Comparison of ENCODE assay signal across 14 cellular contexts in genomic region chr10:93422121-93422520, GRCh38.
DNase-seq lines count a peak whose midpoint lies in the region; ATAC-seq and TF ChIP-seq lines count a peak whose summit lies in the region.
"Had no signal": no experiment of that assay in that cellular context is flagged by ENCODE, and none has a peak within 500 bp of the region (broad histone marks: within the 10 kb centered on the region; RNA-seq: fewer than 3 reads in every experiment).

No MANE protein-coding gene starts in this region.

- peak; percentile 55 for DNase-seq in EH (ENCODE audit: low read depth)
- DNase-seq in left kidney (ENCODE audit: low read depth, low spot score), result peak; percentile 20
- no peak for DNase-seq in prostate gland (ENCODE audit: low spot score)
- no peak for DNase-seq in activated T-cell treated with anti-CD3 and anti-CD28 coated beads, Interleukin-2, amount 50 U/mL, for 4 hours
- DNase-seq in Peyer's patch, result no peak
- DNase-seq in naive thymus-derived CD4-positive, alpha-beta T cell, result no peak
- DNase-seq: activated naive CD8-positive, alpha-beta T cell treated with anti-CD3 and anti-CD28 coated beads for 36 hours; kidney glomerular epithelial cell; NCI-H1105 treated with DMSO at 0.1 percent for 48 hours had no signal

- H3K4me1 Mint-ChIP-seq in brain, result peaks cover 42% of the 10 kb centered on the region
- H3K4me1 Mint-ChIP-seq in activated T-cell treated with anti-CD3 and anti-CD28 coated beads, Interleukin-2, amount 50 U/mL, for 4 hours (ENCODE audit: low read depth), result no peaks in the 10 kb centered on the region
- H3K4me1 Mint-ChIP-seq in naive thymus-derived CD4-positive, alpha-beta T cell, result peaks cover 2 to 21% (median 15%) of the 10 kb centered on the region in 7 donors
- H3K4me1 Mint-ChIP-seq: activated naive CD8-positive, alpha-beta T cell treated with anti-CD3 and anti-CD28 coated beads for 36 hours; IgD-negative memory B cell had no signal

- intact Hi-C loops in prostate gland (cut with DNase I), result loop anchor here (5.0 kb wide), 1 partner anchor 40 kb away; no protein-coding TSS in a partner anchor
- intact Hi-C loops in naive thymus-derived CD4-positive, alpha-beta T cell (cut with micrococcal nuclease), result no loop called here

- peak overlapping the region; percentile 38 to 70 for H3K27ac ChIP-seq in prostate gland
- peak overlapping the region in 1 of 4 donors; percentile 24 for H3K27ac ChIP-seq in Peyer's patch
- H3K27ac ChIP-seq in naive thymus-derived CD4-positive, alpha-beta T cell (ENCODE audit: low read depth, low read length), result no peak overlapping the region
- H3K27ac ChIP-seq: neutrophil, VCaP had no signal

- CTCF ChIA-PET in naive thymus-derived CD4-positive, alpha-beta T cell (lab: Charles Lee), result no interaction called here

- TF ChIP-seq POLR2A in prostate gland (IDR thresholded peaks at IDR 0.05), result no peak
- no peak for TF ChIP-seq POLR2A in Peyer's patch (IDR thresholded peaks at IDR 0.05)

- no peak overlapping the region for H3K4me3 ChIP-seq in prostate gland
- H3K4me3 ChIP-seq in Peyer's patch, result no peak overlapping the region
- H3K4me3 ChIP-seq in naive thymus-derived CD4-positive, alpha-beta T cell (ENCODE audit: low read length), result no peak overlapping the region

- POLR2A ChIA-PET in naive thymus-derived CD4-positive, alpha-beta T cell (lab: Charles Lee), result no interaction called here

- H3K27me3 ChIP-seq in prostate gland (replicated peaks; ENCODE audit: insufficient read depth) (no peaks in the 10 kb centered on the region), Peyer's patch (no peaks in the 10 kb centered on the region)
- no peaks in the 10 kb centered on the region for H3K27me3 ChIP-seq in naive thymus-derived CD4-positive, alpha-beta T cell (ENCODE audit: control insufficient read depth in 2 of 2, insufficient read depth in 2 of 2, low read length in 2 of 2)
- H3K27me3 ChIP-seq: neutrophil had no signal

- H3K36me3 ChIP-seq in prostate gland, result no peaks in the 10 kb centered on the region
- no peaks in the 10 kb centered on the region for H3K36me3 ChIP-seq in Peyer's patch
- no peaks in the 10 kb centered on the region for H3K36me3 ChIP-seq in naive thymus-derived CD4-positive, alpha-beta T cell (ENCODE audit: control insufficient read depth in 2 of 3, insufficient read depth in 3 of 3, low read length in 3 of 3)
- H3K36me3 ChIP-seq: neutrophil had no signal

- H3K36me3 Mint-ChIP-seq in brain, result no peaks in the 10 kb centered on the region
- H3K36me3 Mint-ChIP-seq in activated T-cell treated with anti-CD3 and anti-CD28 coated beads, Interleukin-2, amount 50 U/mL, for 4 hours (ENCODE audit: insufficient read depth), result peaks cover 1% of the 10 kb centered on the region
- H3K36me3 Mint-ChIP-seq in naive thymus-derived CD4-positive, alpha-beta T cell, result no peaks in the 10 kb centered on the region

- WGBS in prostate gland, result 62% methylated on average over 4 of the region's 4 CpGs

- H3K4me1 ChIP-seq in prostate gland (replicated peaks), result peaks cover 6% of the 10 kb centered on the region
- peaks cover 0 to 20% (median 0%) of the 10 kb centered on the region in 4 donors for H3K4me1 ChIP-seq in Peyer's patch
- H3K4me1 ChIP-seq in naive thymus-derived CD4-positive, alpha-beta T cell (ENCODE audit: control insufficient read depth in 2 of 2, insufficient read depth in 2 of 2, low read length in 2 of 2), result no peaks in the 10 kb centered on the region

- TF ChIP-seq CTCF in brain (conservative IDR thresholded peaks at IDR 0.05) (no peak), prostate gland (IDR thresholded peaks at IDR 0.05) (no peak), Peyer's patch (IDR thresholded peaks at IDR 0.05) (no peak)

- H3K9me3 Mint-ChIP-seq in brain, result peaks cover 0 to 8% (median 0%) of the 10 kb centered on the region in 5 experiments
- H3K9me3 Mint-ChIP-seq in activated T-cell treated with anti-CD3 and anti-CD28 coated beads, Interleukin-2, amount 50 U/mL, for 4 hours, result no peaks in the 10 kb centered on the region
- H3K9me3 Mint-ChIP-seq in naive thymus-derived CD4-positive, alpha-beta T cell, result peaks cover 0 to 2% (median 0%) of the 10 kb centered on the region in 11 donors
- H3K9me3 Mint-ChIP-seq: activated naive CD8-positive, alpha-beta T cell treated with anti-CD3 and anti-CD28 coated beads for 36 hours had no signal

- H3K27me3 Mint-ChIP-seq in brain, result peaks cover 10% of the 10 kb centered on the region
- H3K27me3 Mint-ChIP-seq in activated T-cell treated with anti-CD3 and anti-CD28 coated beads, Interleukin-2, amount 50 U/mL, for 4 hours (ENCODE audit: low read depth), result no peaks in the 10 kb centered on the region
- H3K27me3 Mint-ChIP-seq in naive thymus-derived CD4-positive, alpha-beta T cell, result no peaks in the 10 kb centered on the region
- H3K27me3 Mint-ChIP-seq: activated naive CD8-positive, alpha-beta T cell treated with anti-CD3 and anti-CD28 coated beads for 36 hours had no signal

- H3K4me3 Mint-ChIP-seq in brain, result no peak overlapping the region
- H3K4me3 Mint-ChIP-seq in activated T-cell treated with anti-CD3 and anti-CD28 coated beads, Interleukin-2, amount 50 U/mL, for 4 hours, result no peak overlapping the region
- no peak overlapping the region for H3K4me3 Mint-ChIP-seq in naive thymus-derived CD4-positive, alpha-beta T cell
- H3K4me3 Mint-ChIP-seq: activated naive CD8-positive, alpha-beta T cell treated with anti-CD3 and anti-CD28 coated beads for 36 hours; IgD-negative memory B cell had no signal

- no peak for ATAC-seq in HG02973 (IDR thresholded peaks at IDR 0.05; ENCODE audit: unreplicated experiment)
- ATAC-seq in activated T-cell treated with anti-CD3 and anti-CD28 coated beads, Interleukin-2, amount 50 U/mL, for 4 hours, result no peak
- ATAC-seq in naive thymus-derived CD4-positive, alpha-beta T cell, result no peak

- peak overlapping the region; percentile 27 to 99 (median 87) for H3K27ac Mint-ChIP-seq in brain
- H3K27ac Mint-ChIP-seq in naive thymus-derived CD4-positive, alpha-beta T cell, result no peak overlapping the region
- H3K27ac Mint-ChIP-seq: activated naive CD8-positive, alpha-beta T cell treated with anti-CD3 and anti-CD28 coated beads for 36 hours; IgD-negative memory B cell had no signal

- H3K9me3 ChIP-seq in prostate gland, result no peaks in the 10 kb centered on the region
- H3K9me3 ChIP-seq in Peyer's patch, result no peaks in the 10 kb centered on the region
- no peaks in the 10 kb centered on the region for H3K9me3 ChIP-seq in naive thymus-derived CD4-positive, alpha-beta T cell (ENCODE audit: control insufficient read depth in 2 of 3, low read length in 3 of 3)
- H3K9me3 ChIP-seq: neutrophil had no signal

Comparison
In these comparisons a context has a peak if more than half of its experiments do, and no peak if none do; other contexts are left out.
1. DNase-seq: peak in EH (single experiment) and left kidney (single experiment); none in prostate gland (single experiment), activated T-cell treated with anti-CD3 and anti-CD28 coated beads, Interleukin-2, amount 50 U/mL, for 4 hours (single experiment), Peyer's patch (0 of 3) and naive thymus-derived CD4-positive, alpha-beta T cell (0 of 9).
2. H3K27ac Mint-ChIP-seq: peak in brain (5 of 5); none in naive thymus-derived CD4-positive, alpha-beta T cell (0 of 9).